ENCODE assay signal across 8 cellular contexts in the genomic region with DNA sequence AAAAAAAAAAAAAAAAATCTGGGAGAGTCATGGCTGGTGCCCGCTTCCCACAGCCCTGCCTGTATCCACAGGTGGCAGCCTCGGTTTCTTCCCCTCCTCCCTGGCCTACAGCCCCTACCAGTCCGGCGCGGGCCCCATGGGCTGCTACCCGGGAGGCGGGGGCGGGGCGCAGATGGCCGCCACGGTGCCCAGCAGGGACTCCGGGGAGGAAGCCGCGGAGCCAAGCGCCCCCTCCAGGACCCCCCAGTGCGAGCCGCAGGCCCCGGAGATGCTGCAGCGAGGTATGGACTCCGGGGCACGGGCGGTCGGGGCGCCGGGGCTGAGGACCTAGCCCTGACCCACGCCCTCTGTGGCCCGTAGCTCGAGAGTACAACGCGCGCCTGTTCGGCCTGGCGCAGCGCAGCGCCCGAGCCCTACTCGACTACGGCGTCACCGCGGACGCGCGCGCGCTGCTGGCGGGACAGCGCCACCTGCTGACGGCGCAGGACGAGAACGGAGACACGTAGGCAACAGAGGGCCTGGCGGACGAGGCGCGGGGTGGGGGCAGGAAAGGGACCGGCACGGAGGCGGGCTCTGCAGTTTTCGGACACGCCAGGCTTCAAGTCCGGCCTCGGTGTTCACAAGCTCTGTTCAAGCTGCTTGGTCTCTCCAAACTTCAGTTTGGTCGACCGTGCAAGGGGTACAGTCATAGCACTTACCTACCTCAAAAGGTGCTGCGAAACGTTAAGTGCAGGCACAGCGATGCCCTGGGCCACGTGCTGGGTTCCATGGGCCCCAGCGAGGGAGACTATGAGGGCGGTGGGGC. TPM values are rescaled to one million over a fixed set of nuclear protein-coding genes. Genes with fewer than 3 reads are reported as not detected.
DNase-seq lines count a peak whose midpoint lies in the region; ATAC-seq, FAIRE-seq and TF ChIP-seq lines count a peak whose summit lies in the region.

No MANE protein-coding gene starts in this region.

- peak; percentile 79 to 90 for DNase-seq in A549 (ENCODE audit: low read depth in 1 of 2, low spot score in 1 of 2)
- DNase-seq in NCI-H345 treated with DMSO at 0.1 percent for 48 hours (lab: John Stamatoyannopoulos, UW; ENCODE audit: unreplicated experiment) = peak; percentile 58
- DNase-seq in activated CD4-positive, alpha-beta T cell treated with anti-CD3 and anti-CD28 coated beads for 1 hour = peak; percentile 81
- peak; percentile 89 for DNase-seq in choroid plexus epithelial cell (ENCODE audit: low read depth)
- peak in 3 of 4 experiments; percentile 77 to 82 (median 79) for DNase-seq in stimulated activated CD4-positive, alpha-beta T cell treated with anti-CD3 and anti-CD28 coated beads, Interleukin-1b, Interleukin-23, amount 100 ng/mL, for 24 hours (ENCODE audit: low read depth in 4 of 4, low spot score in 1 of 4)

- H3K4me1 ChIP-seq in A549 = peaks cover 41% of the 10 kb centered on the region

- H3K27ac ChIP-seq in A549 (peak overlapping the region; percentile 82 to 86), layer of hippocampus (ENCODE audit: low read depth, low read length) (peak overlapping the region; percentile 90)

- H3K27me3 ChIP-seq in layer of hippocampus (ENCODE audit: control insufficient read depth, insufficient read depth, low read length) = no peaks in the 10 kb centered on the region

- peak; percentile 58 for TF ChIP-seq POLR2A in A549 (IDR thresholded peaks at IDR 0.05; ENCODE audit: low read length)

- H3K4me3 ChIP-seq in A549 = peak overlapping the region; percentile 48
- H3K4me3 ChIP-seq in choroid plexus epithelial cell (ENCODE audit: low read depth, low read length) = peak overlapping the region; percentile 66

- ATAC-seq in A549 (peak; percentile 39 to 62), GM18517 (IDR thresholded peaks at IDR 0.05; ENCODE audit: unreplicated experiment) (peak; percentile 41), HG03066 (IDR thresholded peaks at IDR 0.05; ENCODE audit: low read depth, unreplicated experiment) (peak; percentile 39)

- TF ChIP-seq CTCF in A549 (IDR thresholded peaks at IDR 0.05) (peak; percentile 97), choroid plexus epithelial cell (conservative IDR thresholded peaks at IDR 0.05; ENCODE audit: low read depth, low read length) (peak; percentile 71)

- no peak for FAIRE-seq in A549 (lab: Jason Lieb, UNC)

- CTCF ChIA-PET in A549 (lab: Yijun Ruan, JAX) = interaction anchor here (0.5 to 16.2 kb wide), 61 partner anchors 9 to 1906 kb away, joined by 3 to 450 read pairs (median 4); a partner anchor contains a TSS

- 16% methylated on average over 24 of the region's 72 CpGs for WGBS in A549 (ENCODE audit: missing lambda C conversion rate)

- TF ChIP-seq RAD21 in A549 (conservative IDR thresholded peaks at IDR 0.05 in 1 of 2, IDR thresholded peaks at IDR 0.05 in 1 of 2) = peak; percentile 60 to 76; a peak in 4 of 5 replicates

- POLR2A ChIA-PET in A549 (lab: Yijun Ruan, JAX) = interaction anchor here (0.6 to 1.9 kb wide), 5 partner anchors 10 to 244 kb away, joined by 3 to 7 read pairs (median 4); no protein-coding TSS in a partner anchor

- peak overlapping the region; percentile 83 for H3K4me2 ChIP-seq in A549

- no peaks in the 10 kb centered on the region for H3K9me3 ChIP-seq in A549

- TF ChIP-seq EP300 in A549 (IDR thresholded peaks at IDR 0.05) = no peak

TF ChIP-seq in A549, 52 proteins besides CTCF, POLR2A, EP300 and RAD21 (continues in another document):
- TF ChIP-seq RFX5 (IDR thresholded peaks at IDR 0.05) (no peak), HDAC2 (IDR thresholded peaks at IDR 0.05) (no peak), POLR2AphosphoS2 (conservative IDR thresholded peaks at IDR 0.05; ENCODE audit: low read length) (peak; percentile 72; the same call in 1 of the 2 replicates), HOXA7 (CRISPR knock-in tag; IDR thresholded peaks at IDR 0.05) (no peak), ZC3H11A (IDR thresholded peaks at IDR 0.05) (no peak), SMC3 (IDR thresholded peaks at IDR 0.05) (peak; percentile 88), MYC (IDR thresholded peaks at IDR 0.05; ENCODE audit: borderline replicate concordance, low read length) (0 out of 2 replicates have a peak, but pooled peaks have one; percentile 34), FOSL2 (IDR thresholded peaks at IDR 0.05) (no peak), FOSL2 (CRISPR knock-in tag; IDR thresholded peaks at IDR 0.05) (no peak), JUN (IDR thresholded peaks at IDR 0.05) (peak in 1 of 2 experiments; percentile 78; a peak in 2 of 5 replicates), FOSB (CRISPR knock-in tag; IDR thresholded peaks at IDR 0.05) (peak; percentile 40; the same call in 1 of the 2 replicates), HOXB5 (CRISPR knock-in tag; IDR thresholded peaks at IDR 0.05) (0 out of 2 replicates have a peak, but pooled peaks have one; percentile 14), JUNB (IDR thresholded peaks at IDR 0.05) (no peak), BHLHE40 (IDR thresholded peaks at IDR 0.05; ENCODE audit: low read depth, low read length) (no peak)
- TF ChIP-seq, protein P1, sequence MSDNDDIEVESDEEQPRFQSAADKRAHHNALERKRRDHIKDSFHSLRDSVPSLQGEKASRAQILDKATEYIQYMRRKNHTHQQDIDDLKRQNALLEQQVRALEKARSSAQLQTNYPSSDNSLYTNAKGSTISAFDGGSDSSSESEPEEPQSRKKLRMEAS (IDR thresholded peaks at IDR 0.05) = peak; percentile 87
- TF ChIP-seq, protein P2, sequence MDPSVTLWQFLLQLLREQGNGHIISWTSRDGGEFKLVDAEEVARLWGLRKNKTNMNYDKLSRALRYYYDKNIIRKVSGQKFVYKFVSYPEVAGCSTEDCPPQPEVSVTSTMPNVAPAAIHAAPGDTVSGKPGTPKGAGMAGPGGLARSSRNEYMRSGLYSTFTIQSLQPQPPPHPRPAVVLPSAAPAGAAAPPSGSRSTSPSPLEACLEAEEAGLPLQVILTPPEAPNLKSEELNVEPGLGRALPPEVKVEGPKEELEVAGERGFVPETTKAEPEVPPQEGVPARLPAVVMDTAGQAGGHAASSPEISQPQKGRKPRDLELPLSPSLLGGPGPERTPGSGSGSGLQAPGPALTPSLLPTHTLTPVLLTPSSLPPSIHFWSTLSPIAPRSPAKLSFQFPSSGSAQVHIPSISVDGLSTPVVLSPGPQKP (IDR thresholded peaks at IDR 0.05; ENCODE audit: low read depth, low read length) = no peak
- TF ChIP-seq, protein P3, sequence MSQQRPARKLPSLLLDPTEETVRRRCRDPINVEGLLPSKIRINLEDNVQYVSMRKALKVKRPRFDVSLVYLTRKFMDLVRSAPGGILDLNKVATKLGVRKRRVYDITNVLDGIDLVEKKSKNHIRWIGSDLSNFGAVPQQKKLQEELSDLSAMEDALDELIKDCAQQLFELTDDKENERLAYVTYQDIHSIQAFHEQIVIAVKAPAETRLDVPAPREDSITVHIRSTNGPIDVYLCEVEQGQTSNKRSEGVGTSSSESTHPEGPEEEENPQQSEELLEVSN (IDR thresholded peaks at IDR 0.05; ENCODE audit: borderline replicate concordance, low read depth) = 0 out of 2 replicates have a peak, but pooled peaks have one; percentile 68
- TF ChIP-seq, protein P4, sequence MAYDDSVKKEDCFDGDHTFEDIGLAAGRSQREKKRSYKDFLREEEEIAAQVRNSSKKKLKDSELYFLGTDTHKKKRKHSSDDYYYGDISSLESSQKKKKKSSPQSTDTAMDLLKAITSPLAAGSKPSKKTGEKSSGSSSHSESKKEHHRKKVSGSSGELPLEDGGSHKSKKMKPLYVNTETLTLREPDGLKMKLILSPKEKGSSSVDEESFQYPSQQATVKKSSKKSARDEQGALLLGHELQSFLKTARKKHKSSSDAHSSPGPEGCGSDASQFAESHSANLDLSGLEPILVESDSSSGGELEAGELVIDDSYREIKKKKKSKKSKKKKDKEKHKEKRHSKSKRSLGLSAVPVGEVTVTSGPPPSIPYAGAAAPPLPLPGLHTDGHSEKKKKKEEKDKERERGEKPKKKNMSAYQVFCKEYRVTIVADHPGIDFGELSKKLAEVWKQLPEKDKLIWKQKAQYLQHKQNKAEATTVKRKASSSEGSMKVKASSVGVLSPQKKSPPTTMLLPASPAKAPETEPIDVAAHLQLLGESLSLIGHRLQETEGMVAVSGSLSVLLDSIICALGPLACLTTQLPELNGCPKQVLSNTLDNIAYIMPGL (CRISPR knock-in tag; IDR thresholded peaks at IDR 0.05; ENCODE audit: borderline replicate concordance) = peak; percentile 33; the same call in 1 of the 2 replicates

RNA-seq across cellular contexts. Expression of a gene that starts 3.9 kb away (rescaled TPM):
- polyA plus RNA-seq in A549 (2011; rRNA removed) (20.5 and 27.6 TPM in 2 replicates), A549 (2017; fragmentation: RNase III; extraction: RNeasy Plus Mini Kit Qiagen cat#74134 plus additional on column Dnase treatment) (35.7 to 63.6 TPM (median 36.6 TPM) in 3 replicates)
- polyA plus RNA-seq in A549 (2012; cell fraction: cytosol; rRNA removed) = 61.3 and 70.0 TPM in 2 replicates
- polyA plus RNA-seq in A549 (2012; cell fraction: nucleus; rRNA removed) = 218 and 281 TPM in 2 replicates
- polyA minus RNA-seq in A549 (2011; rRNA and poly(A)+ RNA removed) = 16.0 and 17.9 TPM in 2 replicates

RNA-seq across cellular contexts. Expression of a gene that starts 19.2 kb away (rescaled TPM):
- 0.14 and 0.19 TPM in 2 replicates for polyA plus RNA-seq in A549 (2011; rRNA removed)
- polyA plus RNA-seq in A549 (2012; cell fraction: cytosol; rRNA removed) = 0.28 and 0.54 TPM in 2 replicates
- polyA plus RNA-seq in A549 (2012; cell fraction: nucleus; rRNA removed) = 0.45 and 0.83 TPM in 2 replicates
- 0.42 to 0.75 TPM (median 0.70 TPM) in 3 replicates for polyA plus RNA-seq in A549 (2017; fragmentation: RNase III; extraction: RNeasy Plus Mini Kit Qiagen cat#74134 plus additional on column Dnase treatment)
- 0.15 and 0.66 TPM in 2 replicates for polyA minus RNA-seq in A549 (2011; rRNA and poly(A)+ RNA removed)

RNA-seq across cellular contexts. Expression of a gene that starts 21.2 kb away (rescaled TPM):
- polyA plus RNA-seq in A549 (2011; rRNA removed) (3.7 and 4.8 TPM in 2 replicates), A549 (2017; fragmentation: RNase III; extraction: RNeasy Plus Mini Kit Qiagen cat#74134 plus additional on column Dnase treatment) (8.7 to 10.4 TPM (median 9.4 TPM) in 3 replicates)
- 15.0 and 18.4 TPM in 2 replicates for polyA plus RNA-seq in A549 (2012; cell fraction: cytosol; rRNA removed)
- polyA plus RNA-seq in A549 (2012; cell fraction: nucleus; rRNA removed) = 29.5 and 44.2 TPM in 2 replicates
- polyA minus RNA-seq in A549 (2011; rRNA and poly(A)+ RNA removed) = 2.8 and 3.2 TPM in 2 replicates

RNA-seq across cellular contexts. Expression of a gene that starts 33.0 kb away (rescaled TPM):
- 42.5 and 43.7 TPM in 2 replicates for polyA plus RNA-seq in A549 (2011; rRNA removed)
- polyA plus RNA-seq in A549 (2012; cell fraction: cytosol; rRNA removed) = 58.5 and 59.9 TPM in 2 replicates
- polyA plus RNA-seq in A549 (2012; cell fraction: nucleus; rRNA removed) = 74.7 and 75.8 TPM in 2 replicates
- polyA plus RNA-seq in A549 (2017; fragmentation: RNase III; extraction: RNeasy Plus Mini Kit Qiagen cat#74134 plus additional on column Dnase treatment) = 52.1 to 69.3 TPM (median 67.4 TPM) in 3 replicates
- polyA minus RNA-seq in A549 (2011; rRNA and poly(A)+ RNA removed) = 28.0 and 34.8 TPM in 2 replicates

RNA-seq across cellular contexts. Expression of a gene that starts 51.9 kb away (rescaled TPM):
- polyA plus RNA-seq in A549 (2011; rRNA removed) (0.09 and 0.12 TPM in 2 replicates), A549 (2017; fragmentation: RNase III; extraction: RNeasy Plus Mini Kit Qiagen cat#74134 plus additional on column Dnase treatment) (0.07 to 0.13 TPM (median 0.07 TPM) in 3 replicates)
- polyA plus RNA-seq in A549 (2012; cell fraction: cytosol; rRNA removed) = 0.20 and 0.31 TPM in 2 replicates
- polyA plus RNA-seq in A549 (2012; cell fraction: nucleus; rRNA removed) = 0.13 and 0.16 TPM in 2 replicates
- 0.24 and 0.33 TPM in 2 replicates for polyA minus RNA-seq in A549 (2011; rRNA and poly(A)+ RNA removed)

Comparison
In these comparisons a context has a peak if more than half of its experiments do, and no peak if none do; other contexts are left out.
1. Peak in every context shown above with its lines: DNase-seq, ATAC-seq, H3K4me3 ChIP-seq and H3K27ac ChIP-seq.